Comparison of ENCODE assay signal across 8 cellular contexts in genomic region chr3:112990672-112991602, GRCh38. TPM values are rescaled to one million over a fixed set of nuclear protein-coding genes. Genes with fewer than 3 reads are reported as not detected.
DNase-seq lines count a peak whose midpoint lies in the region; ATAC-seq and TF ChIP-seq lines count a peak whose summit lies in the region.

GTPBP8 (plus strand) TSS chr3:112990984; CDS start chr3:112991000, 16 bp downstream.

- peaks cover 30% of the 10 kb centered on the region for H3K4me1 Mint-ChIP-seq in nephron progenitor cell
- H3K4me1 Mint-ChIP-seq in stimulated activated naive CD8-positive, alpha-beta T cell treated with anti-CD3 and anti-CD28 coated beads, Interleukin-15, amount 100 ng/mL, for 72 hours, result peaks cover 53% of the 10 kb centered on the region

- peak within 1 kb of the TSS; percentile 92 for H3K4me3 Mint-ChIP-seq in nephron progenitor cell
- H3K4me3 Mint-ChIP-seq in stimulated activated naive CD8-positive, alpha-beta T cell treated with anti-CD3 and anti-CD28 coated beads, Interleukin-15, amount 100 ng/mL, for 72 hours, result peak within 1 kb of the TSS; percentile 85

- peak within 1 kb of the TSS; percentile 99 for H3K27ac Mint-ChIP-seq in nephron progenitor cell
- H3K27ac Mint-ChIP-seq in stimulated activated naive CD8-positive, alpha-beta T cell treated with anti-CD3 and anti-CD28 coated beads, Interleukin-15, amount 100 ng/mL, for 72 hours, result peak within 1 kb of the TSS; percentile 91 to 92

- H3K9me3 Mint-ChIP-seq in nephron progenitor cell, result no peaks in the 10 kb centered on the region
- H3K9me3 Mint-ChIP-seq in stimulated activated naive CD8-positive, alpha-beta T cell treated with anti-CD3 and anti-CD28 coated beads, Interleukin-15, amount 100 ng/mL, for 72 hours, result no peaks in the 10 kb centered on the region

- H3K27me3 ChIP-seq in H7 (ENCODE audit: control insufficient read depth, insufficient read depth, low read length), result no peaks in the 10 kb centered on the region

- DNase-seq in ELF-1 (ENCODE audit: low read depth, low spot score) (peak; percentile 94), H7 (peak; percentile 82), M059J (ENCODE audit: low read depth) (peak; percentile 94), SHP77 (lab: John Stamatoyannopoulos, UW) (peak; percentile 86 to 94), fibroblast of the conjunctiva (ENCODE audit: low read depth) (peak; percentile 75), nephron progenitor cell (peak; percentile 90)
- peak; percentile 95 for DNase-seq in activated effector memory CD4-positive, alpha-beta T cell treated with anti-CD3 and anti-CD28 coated beads, Interleukin-2, amount 50 U/mL, for 16 hours
- DNase-seq in stimulated activated naive CD8-positive, alpha-beta T cell treated with anti-CD3 and anti-CD28 coated beads, Interleukin-15, amount 100 ng/mL, for 72 hours, result peak; percentile 75 to 87

- H3K36me3 ChIP-seq in H7 (replicated peaks; ENCODE audit: control insufficient read depth, insufficient read depth, low read length), result no peaks in the 10 kb centered on the region

- peak within 1 kb of the TSS; percentile 84 for H3K4me3 ChIP-seq in H7 (ENCODE audit: insufficient read depth, low read depth, low read length)

- TF ChIP-seq CTCF in nephron progenitor cell (IDR thresholded peaks at IDR 0.05), result no peak

- peaks cover 27% of the 10 kb centered on the region for H3K27me3 Mint-ChIP-seq in nephron progenitor cell (ENCODE audit: low read depth, poor library complexity)
- no peaks in the 10 kb centered on the region for H3K27me3 Mint-ChIP-seq in stimulated activated naive CD8-positive, alpha-beta T cell treated with anti-CD3 and anti-CD28 coated beads, Interleukin-15, amount 100 ng/mL, for 72 hours

- peaks cover 24% of the 10 kb centered on the region for H3K36me3 Mint-ChIP-seq in nephron progenitor cell (ENCODE audit: low read depth)

- ATAC-seq in stimulated activated naive CD8-positive, alpha-beta T cell treated with anti-CD3 and anti-CD28 coated beads, Interleukin-15, amount 100 ng/mL, for 72 hours, result peak; percentile 94

RNA-seq across cellular contexts. Expression of gene GTPBP8, which starts in this region (rescaled TPM):
- 29.6 and 32.9 TPM in 2 replicates for total RNA-seq in H7 (2014; rRNA removed; shearing (Covaris generic))
- total RNA-seq in M059J (2014; rRNA removed; shearing (Covaris generic)), result 48.9 and 55.3 TPM in 2 replicates

Comparison
In these comparisons a context has a peak if more than half of its experiments do, and no peak if none do; other contexts are left out.
1. Peak in every context shown above with its lines: DNase-seq, ATAC-seq and H3K4me3 ChIP-seq.